Comparison of ENCODE assay signal across 24 cellular contexts in genomic region chr3:94472511-94472910, GRCh38.
"Had no signal": no experiment of that assay in that cellular context is flagged by ENCODE, and none has a peak within 500 bp of the region (broad histone marks: within the 10 kb centered on the region; RNA-seq: fewer than 3 reads in every experiment).

No MANE protein-coding gene starts in this region.

- H3K27me3 Mint-ChIP-seq: dendritic cell treated with granulocyte-macrophage colony-stimulating factor and Interleukin-4, amounts not matched to agents 40 ng/mL and 50 ng/mL, for 4 days; effector memory CD8-positive, alpha-beta T cell had no signal

- ATAC-seq: effector memory CD8-positive, alpha-beta T cell; esophagus mucosa; foreskin keratinocyte; gastrocnemius medialis; gastroesophageal sphincter; heart left ventricle; heart right ventricle had no signal

- DNase-seq: colonic mucosa; cortex of kidney; dermis blood vessel endothelial cell; dorsolateral prefrontal cortex; effector CD4-positive, alpha-beta T cell; effector CD8-positive, alpha-beta T cell; effector memory CD4-positive, alpha-beta T cell; effector memory CD8-positive, alpha-beta T cell; erythroblast; esophagus squamous epithelium; foreskin fibroblast; foreskin keratinocyte; foreskin melanocyte; gastrocnemius medialis; glutamatergic neuron; head of caudate nucleus; heart left ventricle; heart right ventricle had no signal

- H3K36me3 ChIP-seq: colonic mucosa, esophagus muscularis mucosa, esophagus squamous epithelium, gastrocnemius medialis, gastroesophageal sphincter, heart left ventricle, heart right ventricle had no signal

- H3K27ac Mint-ChIP-seq: dendritic cell treated with granulocyte-macrophage colony-stimulating factor and Interleukin-4, amounts not matched to agents 40 ng/mL and 50 ng/mL, for 4 days; effector memory CD8-positive, alpha-beta T cell had no signal

- H3K4me3 Mint-ChIP-seq: dendritic cell treated with granulocyte-macrophage colony-stimulating factor and Interleukin-4, amounts not matched to agents 40 ng/mL and 50 ng/mL, for 4 days; effector memory CD8-positive, alpha-beta T cell had no signal

- H3K27me3 ChIP-seq: colonic mucosa, esophagus muscularis mucosa, esophagus squamous epithelium, foreskin keratinocyte, gastrocnemius medialis, gastroesophageal sphincter, heart left ventricle, heart right ventricle had no signal

- H3K4me3 ChIP-seq: colonic mucosa, coronary artery, dorsolateral prefrontal cortex, esophagus muscularis mucosa, esophagus squamous epithelium, gastrocnemius medialis, gastroesophageal sphincter, heart left ventricle, heart right ventricle had no signal

- H3K4me1 ChIP-seq: colonic mucosa, esophagus squamous epithelium, foreskin keratinocyte, gastrocnemius medialis, heart left ventricle, heart right ventricle had no signal

- H3K27ac ChIP-seq: colonic mucosa, coronary artery, dorsolateral prefrontal cortex, epithelial cell of prostate, esophagus muscularis mucosa, esophagus squamous epithelium, foreskin keratinocyte, gastrocnemius medialis, gastroesophageal sphincter, heart left ventricle, heart right ventricle had no signal

- H3K9me3 ChIP-seq: colonic mucosa, gastrocnemius medialis had no signal
